ENCODE assay signal across 1 cellular context in genomic region chr5:132099905-132100304, GRCh38.
TF ChIP-seq lines count a peak whose summit lies in the region.

No MANE protein-coding gene starts in this region.

TF ChIP-seq in IMR-90, 13 proteins besides CTCF, POLR2A, EP300 and RAD21:
- TF ChIP-seq RFX5 (IDR thresholded peaks at IDR 0.05; ENCODE audit: low read depth, low read length) = no peak
- no peak for TF ChIP-seq RCOR1 (IDR thresholded peaks at IDR 0.05; ENCODE audit: insufficient replicate concordance, low read length)
- TF ChIP-seq MAZ (IDR thresholded peaks at IDR 0.05; ENCODE audit: borderline replicate concordance, low read depth, low read length) = no peak
- TF ChIP-seq SMC3 (IDR thresholded peaks at IDR 0.05; ENCODE audit: low read depth, low read length) = no peak
- no peak for TF ChIP-seq USF2 (IDR thresholded peaks at IDR 0.05; ENCODE audit: low read depth, low read length)
- no peak for TF ChIP-seq NFE2L2 (IDR thresholded peaks at IDR 0.05; ENCODE audit: low read depth, low read length)
- no peak for TF ChIP-seq FOS (IDR thresholded peaks at IDR 0.05; ENCODE audit: low read depth, low read length)
- no peak for TF ChIP-seq CEBPB (IDR thresholded peaks at IDR 0.05; ENCODE audit: low read depth, low read length)
- no peak for TF ChIP-seq MAFK (IDR thresholded peaks at IDR 0.05; ENCODE audit: low read depth, low read length)
TF ChIP-seq in IMR-90: peak in this region for 0.
